In the genomic region with DNA sequence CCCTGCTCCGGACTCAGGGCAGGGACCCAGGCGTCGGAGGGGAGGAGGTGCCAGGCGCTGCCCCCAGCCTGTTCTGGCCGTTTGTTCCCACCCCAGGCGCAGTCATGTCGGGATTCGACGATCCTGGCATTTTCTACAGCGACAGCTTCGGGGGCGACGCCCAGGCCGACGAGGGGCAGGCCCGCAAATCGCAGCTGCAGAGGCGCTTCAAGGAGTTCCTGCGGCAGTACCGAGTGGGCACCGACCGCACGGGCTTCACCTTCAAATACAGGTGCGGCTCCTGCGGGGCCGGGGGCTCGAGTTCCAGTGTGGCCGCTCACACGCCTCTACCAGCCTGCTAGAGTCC, we compare ENCODE assay signal across 8 cellular contexts. TPM values are rescaled to one million over a fixed set of nuclear protein-coding genes. Genes with fewer than 3 reads are reported as not detected.
A peak's percentile ranks its signal among the peaks of the same experiment; 100 is the strongest.
DNase-seq lines count a peak whose midpoint lies in the region; ATAC-seq and TF ChIP-seq lines count a peak whose summit lies in the region.

No MANE protein-coding gene starts in this region.

- H3K4me1 Mint-ChIP-seq in CD8-positive, alpha-beta memory T cell: peaks cover 21 to 33% (median 22%) of the 10 kb centered on the region in 3 donors
- H3K4me1 Mint-ChIP-seq in H9: peaks cover 41 to 50% of the 10 kb centered on the region in 2 experiments
- peaks cover 28% of the 10 kb centered on the region for H3K4me1 Mint-ChIP-seq in endothelial cell (ENCODE audit: unreplicated experiment)
- peaks cover 43% of the 10 kb centered on the region for H3K4me1 Mint-ChIP-seq in neural progenitor cell

- CTCF ChIA-PET in CD8-positive, alpha-beta memory T cell (lab: Charles Lee): no interaction called here

- H2BK15ac ChIP-seq in H9 (ENCODE audit: low read depth, low read length): peak overlapping the region; percentile 98; the same call in 1 of the 2 replicates

- peak overlapping the region; percentile 75 for H3K4me3 ChIP-seq in CD8-positive, alpha-beta memory T cell (ENCODE audit: low read length)
- H3K4me3 ChIP-seq in SJCRH30 (peak overlapping the region; percentile 81), neural progenitor cell (peak overlapping the region; percentile 66)

- peak overlapping the region; percentile 100 for H3K9ac ChIP-seq in H9 (ENCODE audit: extremely low read depth, insufficient read length, low read length)
- peak overlapping the region; percentile 81 for H3K9ac ChIP-seq in neural progenitor cell

- peak overlapping the region; percentile 99 for H3K4ac ChIP-seq in H9 (ENCODE audit: low read depth, low read length)

- H3K4me2 ChIP-seq in H9 (ENCODE audit: insufficient read depth, insufficient read length, low read length) (peak overlapping the region; percentile 93), neural progenitor cell (peak overlapping the region; percentile 88)

- H2BK120ac ChIP-seq in H9 (ENCODE audit: low read depth, low read length, poor library complexity, severe bottlenecking): peak overlapping the region; percentile 100

- H3K27me3 ChIP-seq in CD8-positive, alpha-beta memory T cell (ENCODE audit: insufficient read depth, low read length, poor library complexity, severe bottlenecking): no peaks in the 10 kb centered on the region
- H3K27me3 ChIP-seq in H9 (ENCODE audit: insufficient read depth, low read length) (no peaks in the 10 kb centered on the region), SJCRH30 (no peaks in the 10 kb centered on the region), neural progenitor cell (no peaks in the 10 kb centered on the region)

- H2BK12ac ChIP-seq in H9 (ENCODE audit: insufficient read length, low read depth, low read length): peak overlapping the region; percentile 97

- H4K20me1 ChIP-seq in H9 (ENCODE audit: control insufficient read depth, insufficient read depth, insufficient read length) (no peaks in the 10 kb centered on the region), neural progenitor cell (ENCODE audit: low read depth) (peaks cover 12% of the 10 kb centered on the region)

- ATAC-seq in GM18868 (IDR thresholded peaks at IDR 0.05; ENCODE audit: unreplicated experiment) (no peak), GM18907 (IDR thresholded peaks at IDR 0.05; ENCODE audit: unreplicated experiment) (no peak)

- H4K91ac ChIP-seq in H9 (ENCODE audit: insufficient read length, low read depth, low read length): peak overlapping the region; percentile 100

- H3K9me3 Mint-ChIP-seq in CD8-positive, alpha-beta memory T cell: no peaks in the 10 kb centered on the region
- H3K9me3 Mint-ChIP-seq in H9 (no peaks in the 10 kb centered on the region; a peak in 1 of 5 replicates), endothelial cell (ENCODE audit: unreplicated experiment) (no peaks in the 10 kb centered on the region), neural progenitor cell (no peaks in the 10 kb centered on the region)

- H4K5ac ChIP-seq in H9 (ENCODE audit: insufficient read length, low read depth, low read length): peak overlapping the region; percentile 100

- peak overlapping the region; percentile 60 for H3K23ac ChIP-seq in H9 (ENCODE audit: insufficient read length, low read depth, low read length)

- peak overlapping the region; percentile 97 to 100 (median 99) for H3K4me3 Mint-ChIP-seq in CD8-positive, alpha-beta memory T cell
- H3K4me3 Mint-ChIP-seq in H9: peak overlapping the region; percentile 98 to 99
- H3K4me3 Mint-ChIP-seq in endothelial cell (ENCODE audit: unreplicated experiment): peak overlapping the region; percentile 96
- H3K4me3 Mint-ChIP-seq in neural progenitor cell: peak overlapping the region; percentile 99

- TF ChIP-seq CTCF in H9 (conservative IDR thresholded peaks at IDR 0.05) (no peak), endothelial cell (IDR thresholded peaks at IDR 0.05; ENCODE audit: unreplicated experiment) (no peak), neural progenitor cell (IDR thresholded peaks at IDR 0.05) (no peak)

- peaks cover 0 to 44% (median 15%) of the 10 kb centered on the region in 3 donors for H3K36me3 Mint-ChIP-seq in CD8-positive, alpha-beta memory T cell
- peaks cover 34 to 51% (median 43%) of the 10 kb centered on the region in 3 experiments for H3K36me3 Mint-ChIP-seq in H9 (ENCODE audit: insufficient read depth in 1 of 3, low read depth in 3 of 3)
- peaks cover 4% of the 10 kb centered on the region for H3K36me3 Mint-ChIP-seq in endothelial cell (ENCODE audit: low read depth, unreplicated experiment)
- H3K36me3 Mint-ChIP-seq in neural progenitor cell: peaks cover 21% of the 10 kb centered on the region

- peak overlapping the region; percentile 100 for H3K56ac ChIP-seq in H9 (ENCODE audit: insufficient read length, low read depth, low read length)

- H2AK5ac ChIP-seq in H9 (ENCODE audit: insufficient read length, low read length): peak overlapping the region; percentile 71

- H3K36me3 ChIP-seq in CD8-positive, alpha-beta memory T cell (ENCODE audit: insufficient read depth, low read length): peaks cover 5% of the 10 kb centered on the region
- H3K36me3 ChIP-seq in SJCRH30 (peaks cover 17% of the 10 kb centered on the region), neural progenitor cell (peaks cover 9% of the 10 kb centered on the region)

- peak overlapping the region; percentile 100 for H4K8ac ChIP-seq in H9 (replicated peaks; ENCODE audit: insufficient read length, low read depth, low read length)

- no peaks in the 10 kb centered on the region for H3K9me3 ChIP-seq in CD8-positive, alpha-beta memory T cell (ENCODE audit: low read length)
- H3K9me3 ChIP-seq in H9 (ENCODE audit: control insufficient read depth, low read depth, low read length): no peaks in the 10 kb centered on the region
- no peaks in the 10 kb centered on the region for H3K9me3 ChIP-seq in SJCRH30 (replicated peaks)
- H3K9me3 ChIP-seq in neural progenitor cell (ENCODE audit: low read depth): no peaks in the 10 kb centered on the region

- peak overlapping the region; percentile 61 for H3K27ac ChIP-seq in CD8-positive, alpha-beta memory T cell (ENCODE audit: low read depth, low read length)
- peak overlapping the region; percentile 88 for H3K27ac ChIP-seq in H9 (ENCODE audit: insufficient read length, low read depth, low read length)
- H3K27ac ChIP-seq in SJCRH30: peak overlapping the region; percentile 84
- peak overlapping the region; percentile 51 for H3K27ac ChIP-seq in neural progenitor cell

- peak overlapping the region in 6 of 8 donors; percentile 32 to 99 (median 95) for H3K27ac Mint-ChIP-seq in CD8-positive, alpha-beta memory T cell
- H3K27ac Mint-ChIP-seq in H9: peak overlapping the region; percentile 99 to 100 (median 100); a peak in 6 of 7 replicates
- no peak overlapping the region for H3K27ac Mint-ChIP-seq in endothelial cell (ENCODE audit: unreplicated experiment)
- H3K27ac Mint-ChIP-seq in neural progenitor cell: no peak overlapping the region

- H3K4me1 ChIP-seq in CD8-positive, alpha-beta memory T cell (ENCODE audit: insufficient read depth, low read length): peaks cover 9% of the 10 kb centered on the region
- H3K4me1 ChIP-seq in H9 (ENCODE audit: insufficient read depth, low read length) (no peaks in the 10 kb centered on the region; the same call in 1 of the 2 replicates), SJCRH30 (peaks cover 15% of the 10 kb centered on the region; the same call in 1 of the 2 replicates), neural progenitor cell (peaks cover 24% of the 10 kb centered on the region)

- peak overlapping the region; percentile 99 for H2BK5ac ChIP-seq in H9 (ENCODE audit: insufficient read length, low read length)

- peak overlapping the region; percentile 100 for H3K14ac ChIP-seq in H9 (ENCODE audit: insufficient read depth, low read length)

- peaks cover 9% of the 10 kb centered on the region for H3F3A ChIP-seq in neural progenitor cell (ENCODE audit: low read depth)

- H3K23me2 ChIP-seq in H9 (ENCODE audit: insufficient read length, low read depth, low read length, poor library complexity, severe bottlenecking): peaks cover 13% of the 10 kb centered on the region

- DNase-seq in CD8-positive, alpha-beta memory T cell: peak in 2 of 5 donors; percentile 4 to 9
- DNase-seq in H9: no peak
- DNase-seq in SJCRH30: peak in 1 of 2 experiments; percentile 16
- DNase-seq in endothelial cell (ENCODE audit: low spot score): peak; percentile 23
- DNase-seq in neural progenitor cell (ENCODE audit: low spot score): peak; percentile 64
- DNase-seq in NOMO-1 (lab: John Stamatoyannopoulos, UW; ENCODE audit: unreplicated experiment in 2 of 2): no peak

- H2BK20ac ChIP-seq in H9 (ENCODE audit: low read depth, low read length, poor library complexity, severe bottlenecking): peak overlapping the region; percentile 98

- no peak overlapping the region for H2AFZ ChIP-seq in H9 (ENCODE audit: low read length)
- H2AFZ ChIP-seq in neural progenitor cell (replicated peaks): peak overlapping the region; percentile 65

- H3K79me2 ChIP-seq in H9 (ENCODE audit: insufficient read depth, low read length) (peaks cover 8% of the 10 kb centered on the region; the same call in 1 of the 2 replicates), neural progenitor cell (ENCODE audit: low read depth) (peaks cover 52% of the 10 kb centered on the region)

- POLR2A ChIA-PET in CD8-positive, alpha-beta memory T cell (lab: Charles Lee): no interaction called here

- H3K18ac ChIP-seq in H9 (ENCODE audit: insufficient read length, low read depth, low read length): peak overlapping the region; percentile 100

- peaks cover 0 to 7% of the 10 kb centered on the region in 2 donors for H3K27me3 Mint-ChIP-seq in CD8-positive, alpha-beta memory T cell
- H3K27me3 Mint-ChIP-seq in H9 (ENCODE audit: low read depth): no peaks in the 10 kb centered on the region
- H3K27me3 Mint-ChIP-seq in endothelial cell (ENCODE audit: unreplicated experiment): peaks cover 10% of the 10 kb centered on the region
- H3K27me3 Mint-ChIP-seq in neural progenitor cell (ENCODE audit: insufficient read depth, low read depth): no peaks in the 10 kb centered on the region

- WGBS in H9 (ENCODE audit: extremely low coverage, insufficient read length, low lambda C conversion rate): no CpG with 5 or more reads among the region's 29 CpGs

- peaks cover 11% of the 10 kb centered on the region for H3K79me1 ChIP-seq in H9 (ENCODE audit: insufficient read depth, low read depth, low read length, poor library complexity, severe bottlenecking)

- peak overlapping the region; percentile 99 for H3T11ph ChIP-seq in H9 (ENCODE audit: low read length)

RNA-seq across cellular contexts. Expression of gene MCM5, which starts 0.4 kb away (rescaled TPM):
- total RNA-seq in CD8-positive, alpha-beta memory T cell: 100 to 1,000 TPM; 287 to 300 TPM
- 28.4 TPM for polyA plus RNA-seq in CD8-positive, alpha-beta memory T cell
- 274 and 293 TPM in 2 replicates for total RNA-seq in H9 (2021)
- total RNA-seq in SJCRH30 (2014; rRNA removed; shearing (Covaris generic)): 106 and 109 TPM in 2 replicates
- 80.9 TPM for total RNA-seq in endothelial cell (ENCODE audit: unreplicated experiment)
- total RNA-seq in neural progenitor cell (ENCODE audit: low replicate concordance): 131 and 132 TPM in 2 replicates

RNA-seq across cellular contexts. Expression of gene HMOX1, which starts 19.4 kb away (rescaled TPM):
- total RNA-seq in CD8-positive, alpha-beta memory T cell: 1 to 10 TPM; 5.1 to 5.6 TPM
- polyA plus RNA-seq in CD8-positive, alpha-beta memory T cell: 0.25 TPM
- total RNA-seq in H9 (2021) (22.7 and 25.7 TPM in 2 replicates), endothelial cell (ENCODE audit: unreplicated experiment) (17.5 TPM), neural progenitor cell (ENCODE audit: low replicate concordance) (2.4 and 6.5 TPM in 2 replicates)
- 4.6 and 5.1 TPM in 2 replicates for total RNA-seq in SJCRH30 (2014; rRNA removed; shearing (Covaris generic))

Comparison
In these comparisons a context has a peak if more than half of its experiments do, and no peak if none do; other contexts are left out.
1. DNase-seq: peak in endothelial cell (single experiment) and neural progenitor cell (single experiment); none in H9 (single experiment) and NOMO-1 (0 of 2).
2. H3K27ac Mint-ChIP-seq: peak in CD8-positive, alpha-beta memory T cell (6 of 8) and H9 (3 of 3); none in endothelial cell (single experiment) and neural progenitor cell (single experiment).
3. Peak in every context shown above with its lines, with median percentiles within 50 percentile points of each other: H3K27ac ChIP-seq, H3K4me3 ChIP-seq and H3K4me3 Mint-ChIP-seq.